8 cellular contexts compared by ENCODE assay signal in genomic region chr19:12439686-12440411, GRCh38. TPM values are rescaled to one million over a fixed set of nuclear protein-coding genes. Genes with fewer than 3 reads are reported as not detected.
DNase-seq lines count a peak whose midpoint lies in the region; ATAC-seq and TF ChIP-seq lines count a peak whose summit lies in the region.
"Not testable (repeated sequence)": the region's sequence is repeated elsewhere in the genome, so short reads cannot be mapped to it uniquely, and the experiment has no call there.

No MANE protein-coding gene starts in this region.

- peaks cover 11 to 12% of the 10 kb centered on the region in 2 donors for H3K36me3 Mint-ChIP-seq in CD4-positive, alpha-beta memory T cell
- peaks cover 17% of the 10 kb centered on the region for H3K36me3 Mint-ChIP-seq in activated naive CD4-positive, alpha-beta T cell treated with anti-CD3 and anti-CD28 coated beads for 36 hours (ENCODE audit: low read depth)

- POLR2A ChIA-PET in CD4-positive, alpha-beta memory T cell (lab: Charles Lee; ENCODE audit: partially characterized antibody), result interaction anchor here (1.3 to 2.1 kb wide), 3 partner anchors 45 to 107 kb away, joined by 3 to 17 read pairs (median 7); partner anchors contain the start of genes ZNF563 and ZNF709

- H3K4me3 ChIP-seq in CD4-positive, alpha-beta memory T cell (ENCODE audit: low read length in 2 of 2), result peak overlapping the region in 1 of 2 donors; percentile 76
- H3K4me3 ChIP-seq in Jurkat, Clone E6-1 (ENCODE audit: low read length), result peak overlapping the region; percentile 73
- H3K4me3 ChIP-seq in fibroblast of pulmonary artery (replicated peaks; ENCODE audit: low read depth, low read length), result peak overlapping the region; percentile 79
- H3K4me3 ChIP-seq in muscle layer of duodenum (ENCODE audit: low read depth in 1 of 2, low read length in 2 of 2), result peak overlapping the region; percentile 52 to 87

- ATAC-seq in GM21528 (IDR thresholded peaks at IDR 0.05; ENCODE audit: low FRiP score, unreplicated experiment), result peak; percentile 35

- H3K9me3 ChIP-seq in CD4-positive, alpha-beta memory T cell (ENCODE audit: control insufficient read depth in 1 of 2, low read length in 2 of 2); muscle layer of duodenum (ENCODE audit: control insufficient read depth in 1 of 2, low read length in 2 of 2): not testable (repeated sequence)

- intact Hi-C loops in CD4-positive, alpha-beta memory T cell (cut with micrococcal nuclease), result loop anchor here (2.0 kb wide), 3 partner anchors 45 to 237 kb away; partner anchors contain the start of genes ZNF442 and ZNF709
- intact Hi-C loops in activated naive CD4-positive, alpha-beta T cell treated with anti-CD3 and anti-CD28 coated beads for 36 hours (cut with micrococcal nuclease), result loop anchor here (1.0 to 2.0 kb wide), 8 partner anchors 39 to 241 kb away; partner anchors contain the start of genes DHPS, ZNF44, ZNF442 and ZNF563

- H3K4me1 Mint-ChIP-seq in CD4-positive, alpha-beta memory T cell, result peaks cover 7 to 28% (median 19%) of the 10 kb centered on the region in 4 donors
- H3K4me1 Mint-ChIP-seq in activated naive CD4-positive, alpha-beta T cell treated with anti-CD3 and anti-CD28 coated beads for 36 hours (ENCODE audit: low read depth), result not testable (repeated sequence)

- not testable (repeated sequence) for H3K36me3 ChIP-seq in CD4-positive, alpha-beta memory T cell (ENCODE audit: insufficient read depth, low read length); muscle layer of duodenum (ENCODE audit: control insufficient read depth in 1 of 2, insufficient read depth in 2 of 2, low read length in 2 of 2)

- H3K27me3 ChIP-seq in CD4-positive, alpha-beta memory T cell (ENCODE audit: insufficient read depth, low read length); muscle layer of duodenum (ENCODE audit: low read depth, low read length): not testable (repeated sequence)

- H3K9me3 Mint-ChIP-seq in CD4-positive, alpha-beta memory T cell, result peaks cover 3 to 18% (median 10%) of the 10 kb centered on the region in 8 donors
- peaks cover 15% of the 10 kb centered on the region for H3K9me3 Mint-ChIP-seq in activated naive CD4-positive, alpha-beta T cell treated with anti-CD3 and anti-CD28 coated beads for 36 hours

- DNase-seq in CD4-positive, alpha-beta memory T cell, result peak; percentile 18 to 69 (median 31)
- DNase-seq in Jurkat, Clone E6-1 (ENCODE audit: low read depth, low spot score), result peak; percentile 70
- DNase-seq in SW480 (ENCODE audit: low spot score) (peak; percentile 31), fibroblast of pulmonary artery (ENCODE audit: low read depth) (peak; percentile 8)
- peak; percentile 71 for DNase-seq in activated naive CD4-positive, alpha-beta T cell treated with anti-CD3 and anti-CD28 coated beads for 36 hours
- peak; percentile 37 for DNase-seq in stimulated activated CD8-positive, alpha-beta memory T cell treated with anti-CD3 and anti-CD28 coated beads, Interleukin-12 subunit alpha, Interleukin-12 subunit beta, amount 100 ng/mL, for 1 hour (ENCODE audit: low read depth)

- not testable (repeated sequence) for H3K27me3 Mint-ChIP-seq in CD4-positive, alpha-beta memory T cell; activated naive CD4-positive, alpha-beta T cell treated with anti-CD3 and anti-CD28 coated beads for 36 hours (ENCODE audit: low read depth)

- CTCF ChIA-PET in CD4-positive, alpha-beta memory T cell (lab: Charles Lee; ENCODE audit: partially characterized antibody), result interaction anchor here (2.2 kb wide), 1 partner anchor 56 kb away, joined by 8 read pairs; no protein-coding TSS in a partner anchor
- CTCF ChIA-PET in activated naive CD4-positive, alpha-beta T cell treated with anti-CD3 and anti-CD28 coated beads for 36 hours (lab: Charles Lee), result not testable (repeated sequence)

- peak overlapping the region; percentile 57 for H3K27ac ChIP-seq in CD4-positive, alpha-beta memory T cell (ENCODE audit: low read depth, low read length)
- H3K27ac ChIP-seq in muscle layer of duodenum (ENCODE audit: low read length), result not testable (repeated sequence)

- TF ChIP-seq CTCF in fibroblast of pulmonary artery (IDR thresholded peaks at IDR 0.05; ENCODE audit: low read length, missing control alignments), result not testable (repeated sequence)

- not testable (repeated sequence) for H3K4me1 ChIP-seq in CD4-positive, alpha-beta memory T cell (ENCODE audit: insufficient read depth, low read length); muscle layer of duodenum (ENCODE audit: control insufficient read depth in 1 of 2, insufficient read depth in 2 of 2, low read length in 2 of 2)

- peak overlapping the region; percentile 87 to 100 (median 100) for H3K4me3 Mint-ChIP-seq in CD4-positive, alpha-beta memory T cell
- peak overlapping the region; percentile 100 for H3K4me3 Mint-ChIP-seq in activated naive CD4-positive, alpha-beta T cell treated with anti-CD3 and anti-CD28 coated beads for 36 hours

- peak overlapping the region; percentile 65 to 94 (median 84) for H3K27ac Mint-ChIP-seq in CD4-positive, alpha-beta memory T cell
- H3K27ac Mint-ChIP-seq in activated naive CD4-positive, alpha-beta T cell treated with anti-CD3 and anti-CD28 coated beads for 36 hours, result peak overlapping the region; percentile 77

RNA-seq across cellular contexts. Expression of gene ZNF443, which starts 1.0 kb away (rescaled TPM):
- total RNA-seq in CD4-positive, alpha-beta memory T cell, result 10 to 100 TPM in 1 of 2 experiments, 1 to 10 TPM in 1; 9.9 to 10.3 TPM
- polyA plus RNA-seq in CD4-positive, alpha-beta memory T cell, result 1 to 10 TPM; 1.9 to 4.2 TPM
- 4.7 TPM for polyA plus RNA-seq in Jurkat, Clone E6-1 (2012; ENCODE audit: insufficient read depth, insufficient read length)
- total RNA-seq in activated naive CD4-positive, alpha-beta T cell treated with anti-CD3 and anti-CD28 coated beads for 36 hours, result 1 to 10 TPM; 3.7 to 4.1 TPM

RNA-seq across cellular contexts. Expression of gene ZNF799, which starts 38.8 kb away (rescaled TPM):
- total RNA-seq in CD4-positive, alpha-beta memory T cell, result 10 to 100 TPM; 10.1 to 10.3 TPM
- 1 to 10 TPM; 6.3 to 6.6 TPM for polyA plus RNA-seq in CD4-positive, alpha-beta memory T cell
- polyA plus RNA-seq in Jurkat, Clone E6-1 (2012; ENCODE audit: insufficient read depth, insufficient read length), result 3.8 TPM
- 1 to 10 TPM; 3.3 to 3.6 TPM for total RNA-seq in activated naive CD4-positive, alpha-beta T cell treated with anti-CD3 and anti-CD28 coated beads for 36 hours

RNA-seq across cellular contexts. Expression of gene ZNF709, which starts 44.8 kb away (rescaled TPM):
- total RNA-seq in CD4-positive, alpha-beta memory T cell, result 1 to 10 TPM; 7.1 to 9.6 TPM
- polyA plus RNA-seq in CD4-positive, alpha-beta memory T cell, result 1 to 10 TPM; 1.1 to 2.3 TPM
- 0.84 TPM for polyA plus RNA-seq in Jurkat, Clone E6-1 (2012; ENCODE audit: insufficient read depth, insufficient read length)
- 1 to 10 TPM; 1.9 to 2.4 TPM for total RNA-seq in activated naive CD4-positive, alpha-beta T cell treated with anti-CD3 and anti-CD28 coated beads for 36 hours

Comparison
In these comparisons a context has a peak if more than half of its experiments do, and no peak if none do; other contexts are left out.
1. DNase-seq: peak in every context shown above with its lines; median percentile 71 in activated naive CD4-positive, alpha-beta T cell treated with anti-CD3 and anti-CD28 coated beads for 36 hours; 70 in Jurkat, Clone E6-1; 37 in stimulated activated CD8-positive, alpha-beta memory T cell treated with anti-CD3 and anti-CD28 coated beads, Interleukin-12 subunit alpha, Interleukin-12 subunit beta, amount 100 ng/mL, for 1 hour; 31 in CD4-positive, alpha-beta memory T cell; 31 in SW480; 8 in fibroblast of pulmonary artery.